Comparison of ENCODE assay signal across 9 cellular contexts in the genomic region with DNA sequence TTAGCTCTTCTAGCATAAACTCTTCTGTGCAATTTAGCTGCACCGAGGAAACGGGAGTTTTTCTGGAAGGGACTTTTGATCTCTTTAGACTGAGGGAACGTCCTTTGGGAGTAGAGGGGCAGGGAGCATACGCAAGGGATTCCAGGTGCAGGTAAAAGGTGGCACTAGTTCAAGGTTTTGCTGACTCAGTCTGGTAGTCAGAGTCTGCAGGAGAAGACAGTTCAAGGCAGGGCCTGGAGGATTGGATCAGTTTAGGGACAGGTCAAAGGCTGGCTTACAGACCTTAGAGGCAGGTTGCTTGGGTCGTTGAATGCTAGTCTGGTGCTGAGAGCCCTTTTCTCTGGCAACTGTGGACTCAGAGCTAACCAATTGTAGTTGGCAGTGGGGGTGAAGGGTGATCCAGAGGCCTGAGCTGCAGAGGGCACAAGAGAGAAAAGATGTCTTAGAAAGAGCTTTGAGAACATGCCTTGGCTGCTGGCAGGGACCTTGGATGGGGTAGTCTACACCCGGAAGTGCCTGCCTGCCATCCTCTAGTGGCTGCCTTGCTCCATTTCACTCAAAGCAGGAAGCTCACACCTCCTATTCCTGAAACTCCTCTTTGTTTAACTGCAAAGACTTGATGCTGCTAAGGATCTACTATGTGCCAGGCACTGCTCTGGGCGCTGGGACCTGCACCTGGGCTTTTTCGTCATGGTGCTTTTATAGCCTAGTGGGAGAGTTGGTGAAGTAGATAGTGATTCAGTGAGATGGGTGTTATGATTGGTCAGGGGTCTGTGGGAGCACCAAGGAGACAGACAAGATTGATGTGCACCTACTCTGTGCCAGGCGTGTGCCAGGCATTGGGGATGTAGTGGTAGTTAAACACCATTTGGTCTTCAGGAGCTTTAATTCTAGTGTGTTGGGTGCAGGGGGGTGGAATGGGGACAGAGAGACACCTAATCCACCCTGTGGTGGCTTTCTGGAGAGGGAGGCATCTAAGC. TPM values are rescaled to one million over a fixed set of nuclear protein-coding genes. Genes with fewer than 3 reads are reported as not detected.
A peak's percentile ranks its signal among the peaks of the same experiment; 100 is the strongest.
DNase-seq lines count a peak whose midpoint lies in the region; ATAC-seq and TF ChIP-seq lines count a peak whose summit lies in the region.
"Had no signal": no experiment of that assay in that cellular context is flagged by ENCODE, and none has a peak within 500 bp of the region (broad histone marks: within the 10 kb centered on the region; RNA-seq: fewer than 3 reads in every experiment).

No MANE protein-coding gene starts in this region.

- intact Hi-C loops in CD14-positive monocyte (cut with micrococcal nuclease): loop anchor here (5.0 to 10.0 kb wide), 2 partner anchors 90 to 1243 kb away; a partner anchor contains a TSS

- no peak overlapping the region for H3K4me3 ChIP-seq in brain microvascular endothelial cell (ENCODE audit: low read depth, low read length)

- TF ChIP-seq CTCF in CD14-positive monocyte (IDR thresholded peaks at IDR 0.05): no peak
- no peak for TF ChIP-seq CTCF in HFFc6 (IDR thresholded peaks at IDR 0.05)
- TF ChIP-seq CTCF in mesothelial cell of epicardium (IDR thresholded peaks at IDR 0.05; ENCODE audit: unreplicated experiment): no peak
- no peak for TF ChIP-seq CTCF in brain microvascular endothelial cell (IDR thresholded peaks at IDR 0.05; ENCODE audit: low read depth, low read length, missing control alignments)

- H3K9me3 Mint-ChIP-seq in CD14-positive monocyte: no peaks in the 10 kb centered on the region
- H3K9me3 Mint-ChIP-seq in HFFc6: no peaks in the 10 kb centered on the region
- no peaks in the 10 kb centered on the region for H3K9me3 Mint-ChIP-seq in mesothelial cell of epicardium

- no peaks in the 10 kb centered on the region for H3K27me3 Mint-ChIP-seq in CD14-positive monocyte (ENCODE audit: low read depth in 3 of 3)
- H3K27me3 Mint-ChIP-seq in HFFc6 (ENCODE audit: insufficient read depth): peaks cover 2% of the 10 kb centered on the region; the same call in 1 of the 2 replicates
- H3K27me3 Mint-ChIP-seq in mesothelial cell of epicardium (ENCODE audit: low read depth): no peaks in the 10 kb centered on the region

- DNase-seq in CD14-positive monocyte (ENCODE audit: low spot score) (no peak), HFFc6 (no peak), mesothelial cell of epicardium (ENCODE audit: low spot score in 2 of 2, unreplicated experiment in 2 of 2) (no peak), brain microvascular endothelial cell (no peak), ACHN (no peak)
- DNase-seq in activated effector memory CD4-positive, alpha-beta T cell treated with anti-CD3 and anti-CD28 coated beads, Interleukin-2, amount 50 U/mL, for 16 hours: peak; percentile 76

- no peaks in the 10 kb centered on the region for H3K27me3 ChIP-seq in brain microvascular endothelial cell (replicated peaks)

- ATAC-seq in HG02623 (IDR thresholded peaks at IDR 0.05; ENCODE audit: unreplicated experiment): no peak
- no peak for ATAC-seq in activated CD4-positive, CD25-positive, alpha-beta regulatory T cell treated with anti-CD3 and anti-CD28 coated beads, Interleukin-2, amount 50 U/mL, for 24 hours

- H3K36me3 Mint-ChIP-seq in CD14-positive monocyte (peaks cover 13 to 18% of the 10 kb centered on the region in 2 donors), HFFc6 (ENCODE audit: low read depth) (peaks cover 13% of the 10 kb centered on the region), mesothelial cell of epicardium (no peaks in the 10 kb centered on the region)

- peak overlapping the region; percentile 71 to 99 (median 98) for H3K27ac Mint-ChIP-seq in CD14-positive monocyte
- peak overlapping the region; percentile 99 for H3K27ac Mint-ChIP-seq in HFFc6
- H3K27ac Mint-ChIP-seq in mesothelial cell of epicardium: peak overlapping the region; percentile 96

- H3K4me3 Mint-ChIP-seq in CD14-positive monocyte: peak overlapping the region; percentile 86 to 95
- H3K4me3 Mint-ChIP-seq in HFFc6: peak overlapping the region; percentile 92
- peak overlapping the region; percentile 89 for H3K4me3 Mint-ChIP-seq in mesothelial cell of epicardium

- peaks cover 58% of the 10 kb centered on the region for H3K4me1 Mint-ChIP-seq in CD14-positive monocyte
- H3K4me1 Mint-ChIP-seq in HFFc6 (ENCODE audit: low read depth): peaks cover 47% of the 10 kb centered on the region
- H3K4me1 Mint-ChIP-seq in mesothelial cell of epicardium: peaks cover 39% of the 10 kb centered on the region

- H3K27ac ChIP-seq in brain microvascular endothelial cell: no peak overlapping the region

- no peaks in the 10 kb centered on the region for H3K36me3 ChIP-seq in brain microvascular endothelial cell (replicated peaks)

- in situ Hi-C loops in brain microvascular endothelial cell (cut with HindIII; ENCODE audit: low pct_ligation_motif_present, low sequenced_read_pairs) (no loop called here), ACHN (cut with HindIII; ENCODE audit: low pct_ligation_motif_present, low pct_unique_long_range_greater_than_20kb, low sequenced_read_pairs) (no loop called here)

RNA-seq across cellular contexts. Expression of a gene that starts 17.1 kb away (rescaled TPM):
- polyA plus RNA-seq in CD14-positive monocyte: under 1 TPM; 0.02 to 0.03 TPM
- under 1 TPM; 0.55 to 0.89 (median 0.75) TPM for total RNA-seq in HFFc6 (2021; fragmentation: NEBNext Ultra II Directional; extraction: Animal tissue kit (Norgen Biotek cat#: 25700))
- total RNA-seq in mesothelial cell of epicardium: 6.6 to 7.0 TPM (median 6.7 TPM) in 3 replicates

RNA-seq across cellular contexts. Expression of a gene that starts 52.7 kb away (rescaled TPM):
- not detected for polyA plus RNA-seq in CD14-positive monocyte
- not detected for total RNA-seq in HFFc6 (2021; fragmentation: NEBNext Ultra II Directional; extraction: Animal tissue kit (Norgen Biotek cat#: 25700))
- not detected in 3 replicates for total RNA-seq in mesothelial cell of epicardium
- total RNA-seq: lung had no signal

RNA-seq across cellular contexts. Expression of a gene that starts 56.7 kb away (rescaled TPM):
- 1 to 10 TPM in 1 of 2 donors, under 1 TPM in 1; 0.78 to 1.6 TPM for polyA plus RNA-seq in CD14-positive monocyte
- total RNA-seq in HFFc6 (2021; fragmentation: NEBNext Ultra II Directional; extraction: Animal tissue kit (Norgen Biotek cat#: 25700)): not detected
- total RNA-seq in mesothelial cell of epicardium: not detected in 3 replicates
